In the genomic region with DNA sequence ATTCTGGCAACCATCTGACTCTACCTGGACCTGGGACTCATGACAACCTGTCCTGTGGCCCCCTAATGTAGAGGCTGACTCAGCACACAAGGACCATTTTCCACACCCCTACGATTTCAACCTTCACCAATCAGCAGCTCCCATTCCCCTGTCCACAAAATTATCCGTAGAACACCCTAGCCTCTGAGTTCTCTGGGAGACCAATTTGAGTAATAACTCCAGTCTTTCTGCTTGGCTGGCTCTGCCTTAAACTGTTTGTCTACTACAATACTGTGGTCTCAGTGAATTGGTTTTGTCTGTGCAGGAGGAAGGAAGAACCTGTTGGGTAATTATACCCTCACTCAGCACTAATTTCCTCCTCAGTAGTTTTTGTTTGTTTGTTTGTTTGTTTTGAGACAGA, we compare ENCODE assay signal across 10 cellular contexts.
DNase-seq lines count a peak whose midpoint lies in the region; ATAC-seq and TF ChIP-seq lines count a peak whose summit lies in the region.
"Had no signal": no experiment of that assay in that cellular context is flagged by ENCODE, and none has a peak within 500 bp of the region (broad histone marks: within the 10 kb centered on the region; RNA-seq: fewer than 3 reads in every experiment).

No MANE protein-coding gene starts in this region.

- H3K36me3 Mint-ChIP-seq in WTC11: no peaks in the 10 kb centered on the region

- H3K27me3 Mint-ChIP-seq in WTC11 (ENCODE audit: low read depth): no peaks in the 10 kb centered on the region

- WGBS in GM23248 (ENCODE audit: low coverage in 1 of 2, low lambda C conversion rate in 2 of 2, missing lambda C conversion rate in 2 of 2), 2 experiments: 98 to 100% methylated on average over 2 of the region's 2 CpGs

- no peaks in the 10 kb centered on the region for H3K9me2 ChIP-seq in GM23248 (ENCODE audit: insufficient read depth)

- H2AFZ ChIP-seq in GM23248: no peak overlapping the region

- POLR2A ChIA-PET in WTC11 (lab: Charles Lee): no interaction called here

- H3K27me3 ChIP-seq in GM23248 (replicated peaks; ENCODE audit: insufficient read depth) (no peaks in the 10 kb centered on the region), lower lobe of right lung (ENCODE audit: low read depth) (no peaks in the 10 kb centered on the region)

- H3K4me1 ChIP-seq in GM23248 (ENCODE audit: insufficient read depth) (peaks cover 43% of the 10 kb centered on the region), lower lobe of right lung (peaks cover 29% of the 10 kb centered on the region)

- H3K36me3 ChIP-seq in GM23248 (ENCODE audit: low read depth): no peaks in the 10 kb centered on the region
- H3K36me3 ChIP-seq in lower lobe of right lung: no peaks in the 10 kb centered on the region

- no peak overlapping the region for H3K9ac ChIP-seq in GM23248

- intact Hi-C loops in lower lobe of right lung (cut with DNase I): no loop called here

- no peaks in the 10 kb centered on the region for H4K20me1 ChIP-seq in GM23248 (ENCODE audit: insufficient read depth)

- CTCF ChIA-PET in WTC11 (lab: Charles Lee): interaction anchor here (2.8 kb wide), 1 partner anchor 231 kb away, joined by 10 read pairs; no protein-coding TSS in a partner anchor

- TF ChIP-seq CTCF in WTC11 (IDR thresholded peaks at IDR 0.05) (no peak), lower lobe of right lung (IDR thresholded peaks at IDR 0.05) (no peak)

- ATAC-seq in WTC11 (no peak), lower lobe of right lung (peak; percentile 39), GM21717 (IDR thresholded peaks at IDR 0.05; ENCODE audit: unreplicated experiment) (no peak), HG02759 (IDR thresholded peaks at IDR 0.05; ENCODE audit: unreplicated experiment) (no peak)

- H3K27ac ChIP-seq in GM23248 (peak overlapping the region; percentile 82), lower lobe of right lung (no peak overlapping the region)

- H3F3A ChIP-seq in GM23248 (ENCODE audit: insufficient read depth): peaks cover 18% of the 10 kb centered on the region

- peak overlapping the region; percentile 18; the same call in 1 of the 2 replicates for H3K27ac Mint-ChIP-seq in WTC11

- peak overlapping the region; percentile 63 for H3K4me2 ChIP-seq in GM23248 (ENCODE audit: unreplicated experiment)

- no peaks in the 10 kb centered on the region for H3K9me3 ChIP-seq in GM23248 (ENCODE audit: low read depth)
- H3K9me3 ChIP-seq in lower lobe of right lung: no peaks in the 10 kb centered on the region

- peaks cover 44% of the 10 kb centered on the region for H3K4me1 Mint-ChIP-seq in WTC11

- peaks cover 25% of the 10 kb centered on the region for H3K79me2 ChIP-seq in GM23248 (ENCODE audit: insufficient read depth)

- no peaks in the 10 kb centered on the region for H3K9me3 Mint-ChIP-seq in WTC11

- in situ Hi-C loops in GM23248 (cut with MboI): no loop called here

- DNase-seq in AML-193 (lab: John Stamatoyannopoulos, UW): peak; percentile 62 to 67
- DNase-seq in GM23248: no peak
- DNase-seq in WTC11 (ENCODE audit: low spot score): no peak
- DNase-seq in lower lobe of right lung: no peak
- DNase-seq in NCI-H1092 (lab: John Stamatoyannopoulos, UW): no peak
- no peak for DNase-seq in LoVo (ENCODE audit: low spot score)
- DNase-seq: activated naive CD4-positive, alpha-beta T cell; NCI-H187 treated with DMSO at 0.1 percent for 48 hours had no signal

- H3K4me3 ChIP-seq in GM23248 (no peak overlapping the region), lower lobe of right lung (no peak overlapping the region)

- no peak overlapping the region for H3K4me3 Mint-ChIP-seq in WTC11

TF ChIP-seq in WTC11, 78 proteins besides CTCF, POLR2A, EP300 and RAD21 (continues in another document):
- TF ChIP-seq, protein P1, sequence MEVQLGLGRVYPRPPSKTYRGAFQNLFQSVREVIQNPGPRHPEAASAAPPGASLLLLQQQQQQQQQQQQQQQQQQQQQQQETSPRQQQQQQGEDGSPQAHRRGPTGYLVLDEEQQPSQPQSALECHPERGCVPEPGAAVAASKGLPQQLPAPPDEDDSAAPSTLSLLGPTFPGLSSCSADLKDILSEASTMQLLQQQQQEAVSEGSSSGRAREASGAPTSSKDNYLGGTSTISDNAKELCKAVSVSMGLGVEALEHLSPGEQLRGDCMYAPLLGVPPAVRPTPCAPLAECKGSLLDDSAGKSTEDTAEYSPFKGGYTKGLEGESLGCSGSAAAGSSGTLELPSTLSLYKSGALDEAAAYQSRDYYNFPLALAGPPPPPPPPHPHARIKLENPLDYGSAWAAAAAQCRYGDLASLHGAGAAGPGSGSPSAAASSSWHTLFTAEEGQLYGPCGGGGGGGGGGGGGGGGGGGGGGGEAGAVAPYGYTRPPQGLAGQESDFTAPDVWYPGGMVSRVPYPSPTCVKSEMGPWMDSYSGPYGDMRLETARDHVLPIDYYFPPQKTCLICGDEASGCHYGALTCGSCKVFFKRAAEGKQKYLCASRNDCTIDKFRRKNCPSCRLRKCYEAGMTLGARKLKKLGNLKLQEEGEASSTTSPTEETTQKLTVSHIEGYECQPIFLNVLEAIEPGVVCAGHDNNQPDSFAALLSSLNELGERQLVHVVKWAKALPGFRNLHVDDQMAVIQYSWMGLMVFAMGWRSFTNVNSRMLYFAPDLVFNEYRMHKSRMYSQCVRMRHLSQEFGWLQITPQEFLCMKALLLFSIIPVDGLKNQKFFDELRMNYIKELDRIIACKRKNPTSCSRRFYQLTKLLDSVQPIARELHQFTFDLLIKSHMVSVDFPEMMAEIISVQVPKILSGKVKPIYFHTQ (CRISPR knock-in tag; IDR thresholded peaks at IDR 0.05): no peak
- TF ChIP-seq SP1 (CRISPR knock-in tag; conservative IDR thresholded peaks at IDR 0.05): no peak
- TF ChIP-seq TCF7 (CRISPR knock-in tag; IDR thresholded peaks at IDR 0.05; ENCODE audit: low read depth): no peak
- no peak for TF ChIP-seq KAT7 (CRISPR knock-in tag; IDR thresholded peaks at IDR 0.05; ENCODE audit: borderline replicate concordance)
- TF ChIP-seq FOXJ3 (CRISPR knock-in tag; IDR thresholded peaks at IDR 0.05; ENCODE audit: borderline replicate concordance): no peak
- TF ChIP-seq, protein P2, sequence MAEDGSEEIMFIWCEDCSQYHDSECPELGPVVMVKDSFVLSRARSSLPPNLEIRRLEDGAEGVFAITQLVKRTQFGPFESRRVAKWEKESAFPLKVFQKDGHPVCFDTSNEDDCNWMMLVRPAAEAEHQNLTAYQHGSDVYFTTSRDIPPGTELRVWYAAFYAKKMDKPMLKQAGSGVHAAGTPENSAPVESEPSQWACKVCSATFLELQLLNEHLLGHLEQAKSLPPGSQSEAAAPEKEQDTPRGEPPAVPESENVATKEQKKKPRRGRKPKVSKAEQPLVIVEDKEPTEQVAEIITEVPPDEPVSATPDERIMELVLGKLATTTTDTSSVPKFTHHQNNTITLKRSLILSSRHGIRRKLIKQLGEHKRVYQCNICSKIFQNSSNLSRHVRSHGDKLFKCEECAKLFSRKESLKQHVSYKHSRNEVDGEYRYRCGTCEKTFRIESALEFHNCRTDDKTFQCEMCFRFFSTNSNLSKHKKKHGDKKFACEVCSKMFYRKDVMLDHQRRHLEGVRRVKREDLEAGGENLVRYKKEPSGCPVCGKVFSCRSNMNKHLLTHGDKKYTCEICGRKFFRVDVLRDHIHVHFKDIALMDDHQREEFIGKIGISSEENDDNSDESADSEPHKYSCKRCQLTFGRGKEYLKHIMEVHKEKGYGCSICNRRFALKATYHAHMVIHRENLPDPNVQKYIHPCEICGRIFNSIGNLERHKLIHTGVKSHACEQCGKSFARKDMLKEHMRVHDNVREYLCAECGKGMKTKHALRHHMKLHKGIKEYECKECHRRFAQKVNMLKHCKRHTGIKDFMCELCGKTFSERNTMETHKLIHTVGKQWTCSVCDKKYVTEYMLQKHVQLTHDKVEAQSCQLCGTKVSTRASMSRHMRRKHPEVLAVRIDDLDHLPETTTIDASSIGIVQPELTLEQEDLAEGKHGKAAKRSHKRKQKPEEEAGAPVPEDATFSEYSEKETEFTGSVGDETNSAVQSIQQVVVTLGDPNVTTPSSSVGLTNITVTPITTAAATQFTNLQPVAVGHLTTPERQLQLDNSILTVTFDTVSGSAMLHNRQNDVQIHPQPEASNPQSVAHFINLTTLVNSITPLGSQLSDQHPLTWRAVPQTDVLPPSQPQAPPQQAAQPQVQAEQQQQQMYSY (CRISPR knock-in tag; IDR thresholded peaks at IDR 0.05): no peak
- no peak for TF ChIP-seq GABPB1 (CRISPR knock-in tag; IDR thresholded peaks at IDR 0.05)
- TF ChIP-seq, protein P3, sequence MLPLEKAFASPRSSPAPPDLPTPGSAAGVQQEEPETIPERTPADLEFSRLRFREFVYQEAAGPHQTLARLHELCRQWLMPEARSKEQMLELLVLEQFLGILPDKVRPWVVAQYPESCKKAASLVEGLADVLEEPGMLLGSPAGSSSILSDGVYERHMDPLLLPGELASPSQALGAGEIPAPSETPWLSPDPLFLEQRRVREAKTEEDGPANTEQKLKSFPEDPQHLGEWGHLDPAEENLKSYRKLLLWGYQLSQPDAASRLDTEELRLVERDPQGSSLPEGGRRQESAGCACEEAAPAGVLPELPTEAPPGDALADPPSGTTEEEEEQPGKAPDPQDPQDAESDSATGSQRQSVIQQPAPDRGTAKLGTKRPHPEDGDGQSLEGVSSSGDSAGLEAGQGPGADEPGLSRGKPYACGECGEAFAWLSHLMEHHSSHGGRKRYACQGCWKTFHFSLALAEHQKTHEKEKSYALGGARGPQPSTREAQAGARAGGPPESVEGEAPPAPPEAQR (CRISPR knock-in tag; IDR thresholded peaks at IDR 0.05): no peak
- TF ChIP-seq, protein P4, sequence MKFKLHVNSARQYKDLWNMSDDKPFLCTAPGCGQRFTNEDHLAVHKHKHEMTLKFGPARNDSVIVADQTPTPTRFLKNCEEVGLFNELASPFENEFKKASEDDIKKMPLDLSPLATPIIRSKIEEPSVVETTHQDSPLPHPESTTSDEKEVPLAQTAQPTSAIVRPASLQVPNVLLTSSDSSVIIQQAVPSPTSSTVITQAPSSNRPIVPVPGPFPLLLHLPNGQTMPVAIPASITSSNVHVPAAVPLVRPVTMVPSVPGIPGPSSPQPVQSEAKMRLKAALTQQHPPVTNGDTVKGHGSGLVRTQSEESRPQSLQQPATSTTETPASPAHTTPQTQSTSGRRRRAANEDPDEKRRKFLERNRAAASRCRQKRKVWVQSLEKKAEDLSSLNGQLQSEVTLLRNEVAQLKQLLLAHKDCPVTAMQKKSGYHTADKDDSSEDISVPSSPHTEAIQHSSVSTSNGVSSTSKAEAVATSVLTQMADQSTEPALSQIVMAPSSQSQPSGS (CRISPR knock-in tag; IDR thresholded peaks at IDR 0.05; ENCODE audit: borderline replicate concordance, low read depth): no peak
- TF ChIP-seq, protein P5, sequence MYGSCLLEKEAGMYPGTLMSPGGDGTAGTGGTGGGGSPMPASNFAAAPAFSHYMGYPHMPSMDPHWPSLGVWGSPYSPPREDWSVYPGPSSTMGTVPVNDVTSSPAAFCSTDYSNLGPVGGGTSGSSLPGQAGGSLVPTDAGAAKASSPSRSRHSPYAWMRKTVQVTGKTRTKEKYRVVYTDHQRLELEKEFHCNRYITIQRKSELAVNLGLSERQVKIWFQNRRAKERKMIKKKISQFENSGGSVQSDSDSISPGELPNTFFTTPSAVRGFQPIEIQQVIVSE (CRISPR knock-in tag; IDR thresholded peaks at IDR 0.05; ENCODE audit: borderline replicate concordance): no peak
- no peak for TF ChIP-seq TP53 (CRISPR knock-in tag; IDR thresholded peaks at IDR 0.05)
- no peak for TF ChIP-seq ZNF219 (CRISPR knock-in tag; IDR thresholded peaks at IDR 0.05; ENCODE audit: borderline replicate concordance)

Comparison
In these comparisons a context has a peak if more than half of its experiments do, and no peak if none do; other contexts are left out.
1. DNase-seq: peak in AML-193 (2 of 2); none in GM23248 (single experiment), WTC11 (single experiment), lower lobe of right lung (single experiment), NCI-H1092 (single experiment) and LoVo (single experiment).
2. ATAC-seq: peak in lower lobe of right lung (2 of 2); none in WTC11 (single experiment), GM21717 (single experiment) and HG02759 (single experiment).